In genomic region chr11:59221438-59221837, GRCh38 we compare ENCODE assay signal across 21 cellular contexts. TPM values are rescaled to one million over a fixed set of nuclear protein-coding genes. Genes with fewer than 3 reads are reported as not detected.
DNase-seq lines count a peak whose midpoint lies in the region; TF ChIP-seq lines count a peak whose summit lies in the region.
"Had no signal": no experiment of that assay in that cellular context is flagged by ENCODE, and none has a peak within 500 bp of the region (broad histone marks: within the 10 kb centered on the region; RNA-seq: fewer than 3 reads in every experiment).

No MANE protein-coding gene starts in this region.

- H3K4me3 ChIP-seq in prostate gland: no peak overlapping the region
- no peak overlapping the region for H3K4me3 ChIP-seq in suprapubic skin
- no peak overlapping the region for H3K4me3 ChIP-seq in dorsolateral prefrontal cortex
- H3K4me3 ChIP-seq: hepatocyte, Peyer's patch, smooth muscle cell, tibial artery had no signal

- TF ChIP-seq CTCF in 22Rv1 (IDR thresholded peaks at IDR 0.05): peak; percentile 8; the same call in 1 of the 2 replicates
- no peak for TF ChIP-seq CTCF in prostate gland (IDR thresholded peaks at IDR 0.05)
- no peak for TF ChIP-seq CTCF in suprapubic skin (IDR thresholded peaks at IDR 0.05)
- TF ChIP-seq CTCF in dorsolateral prefrontal cortex (IDR thresholded peaks at IDR 0.05 in 54 of 56, conservative IDR thresholded peaks at IDR 0.05 in 2 of 56; ENCODE audit: low read depth in 1 of 56, partially characterized antibody in 56 of 56): no peak

- H3K27me3 ChIP-seq in prostate gland (replicated peaks; ENCODE audit: insufficient read depth) (no peaks in the 10 kb centered on the region), suprapubic skin (no peaks in the 10 kb centered on the region), dorsolateral prefrontal cortex (peaks cover 0 to 2% (median 0%) of the 10 kb centered on the region in 45 donors)
- H3K27me3 ChIP-seq: hepatocyte, Peyer's patch, tibial artery had no signal

- H3K9me3 ChIP-seq in prostate gland (no peaks in the 10 kb centered on the region), suprapubic skin (no peaks in the 10 kb centered on the region)
- H3K9me3 ChIP-seq: Peyer's patch, tibial artery had no signal

- DNase-seq in HCEC 1CT (peak; percentile 95), amniotic stem cell (lab: John Stamatoyannopoulos, UW) (peak; percentile 6), iris pigment epithelial cell (ENCODE audit: low read depth) (peak; percentile 93), prostate gland (ENCODE audit: low spot score) (no peak), RPMI8226 (no peak), suprapubic skin (ENCODE audit: low spot score in 2 of 2) (no peak), dorsolateral prefrontal cortex (no peak)
- DNase-seq: ACHN; effector memory CD8-positive, alpha-beta T cell; NCI-H1048; NCI-H446; Peyer's patch; T-helper 2 cell; tibial artery had no signal

- no peak overlapping the region for H3K27ac ChIP-seq in 22Rv1
- no peak overlapping the region for H3K27ac ChIP-seq in prostate gland
- H3K27ac ChIP-seq in suprapubic skin: no peak overlapping the region
- H3K27ac ChIP-seq in dorsolateral prefrontal cortex: no peak overlapping the region
- H3K27ac ChIP-seq: hepatocyte, tibial artery had no signal

- no peaks in the 10 kb centered on the region for H3K36me3 ChIP-seq in prostate gland
- H3K36me3 ChIP-seq in suprapubic skin: no peaks in the 10 kb centered on the region
- H3K36me3 ChIP-seq: Peyer's patch, tibial artery had no signal

- whole genome bisulfite sequencing in prostate gland: 54% methylated on average over 4 of the region's 4 CpGs
- WGBS in suprapubic skin: 60% methylated on average over 4 of the region's 4 CpGs

- no peak for TF ChIP-seq EP300 in suprapubic skin (IDR thresholded peaks at IDR 0.05)

- intact Hi-C loops in prostate gland (cut with DNase I) (no loop called here), dorsolateral prefrontal cortex (cut with DNase I) (loop anchor here in 1 of 2 donors (10.0 kb wide), 1 partner anchor 53 kb away; no protein-coding TSS in a partner anchor)

- TF ChIP-seq POLR2A in prostate gland (IDR thresholded peaks at IDR 0.05) (no peak), suprapubic skin (IDR thresholded peaks at IDR 0.05) (no peak)

- H3K4me1 ChIP-seq in prostate gland (replicated peaks) (no peaks in the 10 kb centered on the region), suprapubic skin (peaks cover 36% of the 10 kb centered on the region)

RNA-seq across cellular contexts. Expression of gene MPEG1, which starts 8.7 kb away (rescaled TPM):
- total RNA-seq in prostate gland (1 to 10 TPM; 3.2 to 8.2 TPM), suprapubic skin (1 to 10 TPM; 2.3 to 4.5 (median 2.9) TPM), dorsolateral prefrontal cortex (1 to 10 TPM in 90 of 120 experiments, under 1 TPM in 30; 0.32 to 6.7 (median 1.6) TPM)
- total RNA-seq: activated T-helper 1 cell treated with anti-CD3 and anti-CD28 coated beads, Interleukin-12 subunit alpha, Interleukin-12 subunit beta, Interleukin-2, Interleukin-4 antibody, amounts not matched to agents 30 ng/mL and 10 ng/mL and 1 ng/mL, durations not matched to agents 14 hours and 24 hours and 36 hours; astrocyte; HT-29; neural crest cell had no signal

RNA-seq across cellular contexts. Expression of gene DTX4, which starts 49.5 kb away (rescaled TPM):
- total RNA-seq in prostate gland (10 to 100 TPM in 1 of 2 donors, 1 to 10 TPM in 1; 6.9 to 10.7 TPM), suprapubic skin (10 to 100 TPM in 1 of 4 donors, 1 to 10 TPM in 3; 8.3 to 11.5 (median 8.9) TPM), dorsolateral prefrontal cortex (10 to 100 TPM; 21.4 to 93.9 (median 32.3) TPM)

Comparison
In these comparisons a context has a peak if more than half of its experiments do, and no peak if none do; other contexts are left out.
1. DNase-seq: peak in HCEC 1CT (single experiment), amniotic stem cell (single experiment) and iris pigment epithelial cell (single experiment); none in prostate gland (single experiment), RPMI8226 (single experiment), suprapubic skin (0 of 2) and dorsolateral prefrontal cortex (0 of 10).